Comparison of ENCODE assay signal across 16 cellular contexts in genomic region chr9:108130896-108131295, GRCh38.
"Had no signal": no experiment of that assay in that cellular context is flagged by ENCODE, and none has a peak within 500 bp of the region (broad histone marks: within the 10 kb centered on the region; RNA-seq: fewer than 3 reads in every experiment).

No MANE protein-coding gene starts in this region.

- H3K9me3 Mint-ChIP-seq: activated CD8-positive, alpha-beta T cell treated with anti-CD3 and anti-CD28 coated beads for 36 hours; activated naive CD8-positive, alpha-beta T cell treated with anti-CD3 and anti-CD28 coated beads, Interleukin-2, amount 10 ng/mL, durations not matched to agents 7 days and 5 days had no signal

- H3K9me3 ChIP-seq: lower lobe of right lung, tibial nerve had no signal

- H3K4me1 Mint-ChIP-seq: activated CD4-positive, alpha-beta T cell treated with anti-CD3 and anti-CD28 coated beads for 36 hours; activated naive CD8-positive, alpha-beta T cell treated with anti-CD3 and anti-CD28 coated beads, Interleukin-2, amount 10 ng/mL, durations not matched to agents 7 days and 5 days; immature natural killer cell had no signal

- H3K36me3 Mint-ChIP-seq: activated naive CD8-positive, alpha-beta T cell treated with anti-CD3 and anti-CD28 coated beads, Interleukin-2, amount 10 ng/mL, durations not matched to agents 7 days and 5 days; immature natural killer cell had no signal

- H3K4me1 ChIP-seq: foreskin keratinocyte, lower lobe of right lung, parathyroid adenoma, tibial nerve had no signal

- H3K79me2 ChIP-seq: parathyroid adenoma had no signal

- H3K9ac ChIP-seq: parathyroid adenoma had no signal

- H3K36me3 ChIP-seq: lower lobe of right lung, tibial nerve, WERI-Rb-1 had no signal

- H3K27me3 ChIP-seq: foreskin keratinocyte, tibial nerve had no signal

- H2AFZ ChIP-seq: parathyroid adenoma had no signal

- H3K27ac Mint-ChIP-seq: activated CD4-positive, alpha-beta T cell treated with anti-CD3 and anti-CD28 coated beads for 36 hours; activated CD8-positive, alpha-beta T cell treated with anti-CD3 and anti-CD28 coated beads for 36 hours; activated naive CD8-positive, alpha-beta T cell treated with anti-CD3 and anti-CD28 coated beads, Interleukin-2, amount 10 ng/mL, durations not matched to agents 7 days and 5 days; activated T-cell treated with anti-CD3 and anti-CD28 coated beads, Interleukin-2, amount 50 U/mL, for 72 hours; immature natural killer cell had no signal

- ATAC-seq: activated CD4-positive, alpha-beta T cell treated with anti-CD3 and anti-CD28 coated beads for 36 hours; activated CD8-positive, alpha-beta T cell treated with anti-CD3 and anti-CD28 coated beads for 36 hours; activated T-cell treated with anti-CD3 and anti-CD28 coated beads, Interleukin-2, amount 50 U/mL, for 72 hours; foreskin keratinocyte; left cardiac atrium; lower lobe of right lung had no signal

- DNase-seq: activated CD4-positive, alpha-beta T cell treated with anti-CD3 and anti-CD28 coated beads for 36 hours; activated CD8-positive, alpha-beta memory T cell treated with anti-CD3 and anti-CD28 coated beads, Interleukin-2, amount 50 U/mL, for 4 hours; activated CD8-positive, alpha-beta T cell treated with anti-CD3 and anti-CD28 coated beads for 36 hours; activated gamma-delta T cell treated with Interleukin-2 at 50 U/mL for 16 hours; activated naive CD8-positive, alpha-beta T cell treated with anti-CD3 and anti-CD28 coated beads, Interleukin-2, amount 10 ng/mL, durations not matched to agents 7 days and 5 days; activated T-cell treated with anti-CD3 and anti-CD28 coated beads, Interleukin-2, amount 50 U/mL, for 72 hours; aorta; foreskin keratinocyte; immature natural killer cell; left cardiac atrium; lower lobe of right lung; midbrain; stimulated activated CD4-positive, alpha-beta T cell treated with anti-CD3 and anti-CD28 coated beads, Interleukin-15, amount 100 ng/mL, for 24 hours; WERI-Rb-1 had no signal

- H3K27me3 Mint-ChIP-seq: activated CD4-positive, alpha-beta T cell treated with anti-CD3 and anti-CD28 coated beads for 36 hours; activated CD8-positive, alpha-beta T cell treated with anti-CD3 and anti-CD28 coated beads for 36 hours; activated naive CD8-positive, alpha-beta T cell treated with anti-CD3 and anti-CD28 coated beads, Interleukin-2, amount 10 ng/mL, durations not matched to agents 7 days and 5 days had no signal

- H3K4me3 Mint-ChIP-seq: activated CD4-positive, alpha-beta T cell treated with anti-CD3 and anti-CD28 coated beads for 36 hours; activated CD8-positive, alpha-beta T cell treated with anti-CD3 and anti-CD28 coated beads for 36 hours; activated naive CD8-positive, alpha-beta T cell treated with anti-CD3 and anti-CD28 coated beads, Interleukin-2, amount 10 ng/mL, durations not matched to agents 7 days and 5 days; activated T-cell treated with anti-CD3 and anti-CD28 coated beads, Interleukin-2, amount 50 U/mL, for 72 hours; immature natural killer cell had no signal

- H3K27ac ChIP-seq: foreskin keratinocyte, lower lobe of right lung, parathyroid adenoma, tibial nerve, WERI-Rb-1 had no signal

- H3K4me3 ChIP-seq: lower lobe of right lung, tibial nerve had no signal
